In the genomic region with DNA sequence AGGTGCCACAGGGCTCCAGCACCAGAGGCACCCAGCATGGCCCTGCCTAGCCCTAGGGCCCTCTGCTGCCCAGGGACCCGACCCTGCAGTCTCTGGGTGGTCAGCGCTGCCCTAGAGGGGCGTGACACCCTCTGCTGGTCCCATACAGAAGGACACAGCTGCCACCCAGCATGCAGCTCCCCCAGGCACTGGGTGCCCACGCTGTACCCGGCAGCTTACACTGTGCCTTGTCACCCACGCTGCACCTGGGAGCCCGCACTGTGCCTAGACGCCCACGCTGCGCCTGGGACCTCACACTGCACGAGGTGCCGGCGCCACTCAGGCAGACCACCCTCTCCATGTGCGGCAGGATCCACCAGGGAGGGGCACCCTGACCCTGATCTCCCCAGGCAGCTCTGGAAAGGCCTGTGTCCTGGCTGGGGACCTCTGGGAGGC, we compare ENCODE assay signal across 9 cellular contexts. TPM values are rescaled to one million over a fixed set of nuclear protein-coding genes. Genes with fewer than 3 reads are reported as not detected.
DNase-seq lines count a peak whose midpoint lies in the region; ATAC-seq and TF ChIP-seq lines count a peak whose summit lies in the region.
"Had no signal": no experiment of that assay in that cellular context is flagged by ENCODE, and none has a peak within 500 bp of the region (broad histone marks: within the 10 kb centered on the region; RNA-seq: fewer than 3 reads in every experiment).

No MANE protein-coding gene starts in this region.

- CTCF ChIA-PET in MCF 10A (lab: Yijun Ruan, JAX): interaction anchor here (0.6 to 1.4 kb wide), 6 partner anchors 29 to 681 kb away, joined by 3 to 8 read pairs (median 4); no protein-coding TSS in a partner anchor

- intact Hi-C loops in lower lobe of right lung (cut with DNase I): loop anchor here (5.0 kb wide), 1 partner anchor 65 kb away; no protein-coding TSS in a partner anchor
- intact Hi-C loops in MCF 10A (cut with micrococcal nuclease): no loop called here

- WGBS in thymus: 71% methylated on average over 14 of the region's 14 CpGs

- no peak overlapping the region for H3K4me3 Mint-ChIP-seq in MCF 10A (ENCODE audit: unreplicated experiment)

- H3K36me3 ChIP-seq in lower lobe of right lung (no peaks in the 10 kb centered on the region), thymus (ENCODE audit: control insufficient read depth, insufficient read depth) (no peaks in the 10 kb centered on the region)

- peak; percentile 72 for DNase-seq in activated effector memory CD4-positive, alpha-beta T cell treated with anti-CD3 and anti-CD28 coated beads, Interleukin-2, amount 50 U/mL, for 16 hours
- DNase-seq in activated effector memory CD4-positive, alpha-beta T cell treated with Interleukin-2 at 50 U/mL for 16 hours: no peak
- peak; percentile 60 for DNase-seq in activated CD8-positive, alpha-beta memory T cell treated with anti-CD3 and anti-CD28 coated beads, Interleukin-2, amount 50 U/mL, for 4 hours
- peak; percentile 59 for DNase-seq in lower lobe of right lung
- DNase-seq in MCF 10A (ENCODE audit: unreplicated experiment): no peak
- DNase-seq in RPMI8226: no peak

- H3K27me3 ChIP-seq in lower lobe of right lung (ENCODE audit: low read depth) (no peaks in the 10 kb centered on the region), thymus (ENCODE audit: control insufficient read depth, insufficient read depth) (no peaks in the 10 kb centered on the region)

- peaks cover 7% of the 10 kb centered on the region for H3K36me3 Mint-ChIP-seq in MCF 10A (ENCODE audit: insufficient read depth, unreplicated experiment)

- H3K27ac Mint-ChIP-seq in MCF 10A (ENCODE audit: low read depth, unreplicated experiment): no peak overlapping the region

- no peaks in the 10 kb centered on the region for H3K27me3 Mint-ChIP-seq in MCF 10A (ENCODE audit: insufficient read depth, unreplicated experiment)

- peak; percentile 4 to 7 for ATAC-seq in lower lobe of right lung
- no peak for ATAC-seq in GM19023 (IDR thresholded peaks at IDR 0.05; ENCODE audit: unreplicated experiment)

- POLR2A ChIA-PET in MCF 10A (lab: Yijun Ruan, JAX): no interaction called here

- TF ChIP-seq CTCF in lower lobe of right lung (IDR thresholded peaks at IDR 0.05): peak; percentile 37
- no peak for TF ChIP-seq CTCF in MCF 10A (IDR thresholded peaks at IDR 0.05; ENCODE audit: unreplicated experiment)

- H3K4me3 ChIP-seq in lower lobe of right lung: no peak overlapping the region
- no peak overlapping the region for H3K4me3 ChIP-seq in thymus (ENCODE audit: low read length)
- H3K4me3 ChIP-seq: mucosa of descending colon had no signal

- H3K4me1 Mint-ChIP-seq in MCF 10A (ENCODE audit: insufficient read depth, unreplicated experiment): peaks cover 17% of the 10 kb centered on the region

- H3K9me3 ChIP-seq in lower lobe of right lung (no peaks in the 10 kb centered on the region), thymus (ENCODE audit: control insufficient read depth) (no peaks in the 10 kb centered on the region)
- H3K9me3 ChIP-seq: mucosa of descending colon had no signal

- no peaks in the 10 kb centered on the region for H3K9me3 Mint-ChIP-seq in MCF 10A (ENCODE audit: unreplicated experiment)

- H3K4me1 ChIP-seq in lower lobe of right lung: peaks cover 39% of the 10 kb centered on the region
- peaks cover 20% of the 10 kb centered on the region for H3K4me1 ChIP-seq in thymus (ENCODE audit: control insufficient read depth, insufficient read depth, low read length)

- no TSS peak for BruUV-seq in MCF 10A (replicated peaks; lab: Mats Ljungman, UMichigan)

- H3K27ac ChIP-seq in lower lobe of right lung (peak overlapping the region; percentile 47), thymus (ENCODE audit: low read depth) (peak overlapping the region; percentile 53)

RNA-seq across cellular contexts. Expression of gene PWWP2B, which starts 55.2 kb away (rescaled TPM):
- total RNA-seq in lower lobe of right lung (25.2 TPM), MCF 10A (2022) (10.0 and 13.0 TPM in 2 replicates)
- polyA plus RNA-seq in thymus: 9.8 TPM

Comparison
In these comparisons a context has a peak if more than half of its experiments do, and no peak if none do; other contexts are left out.
1. DNase-seq: peak in activated effector memory CD4-positive, alpha-beta T cell treated with anti-CD3 and anti-CD28 coated beads, Interleukin-2, amount 50 U/mL, for 16 hours (single experiment), activated CD8-positive, alpha-beta memory T cell treated with anti-CD3 and anti-CD28 coated beads, Interleukin-2, amount 50 U/mL, for 4 hours (single experiment) and lower lobe of right lung (single experiment); none in activated effector memory CD4-positive, alpha-beta T cell treated with Interleukin-2 at 50 U/mL for 16 hours (single experiment), MCF 10A (single experiment) and RPMI8226 (single experiment).